17 cellular contexts compared by ENCODE assay signal in the genomic region with DNA sequence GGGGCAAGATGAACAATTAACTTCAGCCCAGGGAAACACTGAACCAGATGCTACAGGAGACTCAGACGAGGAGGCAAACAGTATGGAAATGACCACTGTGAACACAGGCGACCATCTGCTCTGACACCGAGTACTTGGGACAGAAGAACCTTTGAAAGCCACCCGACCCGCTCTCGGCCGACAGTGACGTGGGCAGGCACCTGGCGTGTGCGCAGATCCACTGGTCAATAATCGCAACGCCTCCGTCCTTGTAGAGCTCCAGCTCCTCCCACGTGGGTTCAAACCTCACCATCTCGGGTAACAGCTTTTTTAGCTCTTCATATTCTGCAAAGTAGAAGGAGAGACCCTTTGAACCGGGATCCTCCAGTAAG. TPM values are rescaled to one million over a fixed set of nuclear protein-coding genes. Genes with fewer than 3 reads are reported as not detected.
A peak's percentile ranks its signal among the peaks of the same experiment; 100 is the strongest.
DNase-seq lines count a peak whose midpoint lies in the region; ATAC-seq, FAIRE-seq and TF ChIP-seq lines count a peak whose summit lies in the region.
"Had no signal": no experiment of that assay in that cellular context is flagged by ENCODE, and none has a peak within 500 bp of the region (broad histone marks: within the 10 kb centered on the region; RNA-seq: fewer than 3 reads in every experiment).

No MANE protein-coding gene starts in this region.

- peaks cover 25% of the 10 kb centered on the region for H3K36me3 Mint-ChIP-seq in activated CD4-positive, alpha-beta memory T cell treated with anti-CD3 and anti-CD28 coated beads for 36 hours

- no peaks in the 10 kb centered on the region for H3K9me3 Mint-ChIP-seq in activated CD4-positive, alpha-beta memory T cell treated with anti-CD3 and anti-CD28 coated beads for 36 hours
- H3K9me3 Mint-ChIP-seq: HFFc6; stimulated activated naive CD8-positive, alpha-beta T cell treated with anti-CD3 and anti-CD28 coated beads, Interleukin-15, Interleukin-2, amounts not matched to agents 100 ng/mL and 50 ng/mL, for 24 hours had no signal

- H3K9ac ChIP-seq in kidney (ENCODE audit: low read length in 2 of 2) = no peak overlapping the region

- CTCF ChIA-PET in activated CD4-positive, alpha-beta memory T cell treated with anti-CD3 and anti-CD28 coated beads for 36 hours (lab: Charles Lee) = interaction anchor here (1.0 kb wide), 1 partner anchor 131 kb away, joined by 3 read pairs; no protein-coding TSS in a partner anchor

- no peak overlapping the region for H3K27ac ChIP-seq in kidney (ENCODE audit: low read depth in 2 of 2, low read length in 2 of 2)
- H3K27ac ChIP-seq: adrenal gland, cardiac muscle cell had no signal

- H3K36me3 ChIP-seq in kidney (ENCODE audit: control insufficient read depth in 1 of 2, insufficient read depth in 2 of 2, low read length in 2 of 2) = peaks cover 23 to 54% of the 10 kb centered on the region in 2 donors

- peaks cover 18% of the 10 kb centered on the region for H3K4me1 Mint-ChIP-seq in activated CD4-positive, alpha-beta memory T cell treated with anti-CD3 and anti-CD28 coated beads for 36 hours (ENCODE audit: low read depth)

- ATAC-seq in left cardiac atrium (no peak), GM18498 (IDR thresholded peaks at IDR 0.05; ENCODE audit: unreplicated experiment) (no peak)
- ATAC-seq: left ventricle myocardium superior had no signal

- intact Hi-C loops in cardiac septum (cut with DNase I) = no loop called here
- intact Hi-C loops in left cardiac atrium (cut with DNase I) = no loop called here
- intact Hi-C loops in activated CD4-positive, alpha-beta memory T cell treated with anti-CD3 and anti-CD28 coated beads for 36 hours (cut with micrococcal nuclease) = no loop called here
- intact Hi-C loops in kidney (cut with DNase I) = no loop called here

- peaks cover 0 to 1% of the 10 kb centered on the region in 2 donors for H3K4me1 ChIP-seq in kidney (ENCODE audit: control insufficient read depth in 1 of 2, insufficient read depth in 1 of 2, low read depth in 1 of 2, low read length in 2 of 2)
- H3K4me1 ChIP-seq: adrenal gland had no signal

- DNase-seq in cardiac septum (ENCODE audit: low spot score) (peak; percentile 38), left cardiac atrium (no peak), kidney (peak; percentile 33), NCI-H146 (lab: John Stamatoyannopoulos, UW) (no peak), Ammon's horn (ENCODE audit: low spot score) (no peak)
- DNase-seq in activated CD4-positive, alpha-beta memory T cell treated with anti-CD3 and anti-CD28 coated beads for 36 hours = peak; percentile 6
- DNase-seq: HFFc6; left ventricle myocardium superior; NCI-H2029; NCI-H510A treated with DMSO at 0.1 percent for 48 hours; occipital lobe; SHP77; stimulated activated CD4-positive, alpha-beta T cell treated with anti-CD3 and anti-CD28 coated beads, Interleukin-1b, Interleukin-23, amount 100 ng/mL, for 48 hours had no signal

- H3K9me3 ChIP-seq in kidney (ENCODE audit: control insufficient read depth in 1 of 2, low read length in 2 of 2) = no peaks in the 10 kb centered on the region

- H3K4me3 ChIP-seq in kidney (ENCODE audit: low read length in 2 of 2) = no peak overlapping the region
- H3K4me3 ChIP-seq: adrenal gland, cardiac muscle cell had no signal

- TF ChIP-seq CTCF in kidney (IDR thresholded peaks at IDR 0.05; ENCODE audit: borderline replicate concordance, extremely low read depth, insufficient read depth) = no peak

- H3K27me3 Mint-ChIP-seq in activated CD4-positive, alpha-beta memory T cell treated with anti-CD3 and anti-CD28 coated beads for 36 hours = no peaks in the 10 kb centered on the region
- H3K27me3 Mint-ChIP-seq: stimulated activated naive CD8-positive, alpha-beta T cell treated with anti-CD3 and anti-CD28 coated beads, Interleukin-15, Interleukin-2, amounts not matched to agents 100 ng/mL and 50 ng/mL, for 24 hours had no signal

- H3K27ac Mint-ChIP-seq in activated CD4-positive, alpha-beta memory T cell treated with anti-CD3 and anti-CD28 coated beads for 36 hours = no peak overlapping the region
- H3K27ac Mint-ChIP-seq: HFFc6; stimulated activated naive CD8-positive, alpha-beta T cell treated with anti-CD3 and anti-CD28 coated beads, Interleukin-15, Interleukin-2, amounts not matched to agents 100 ng/mL and 50 ng/mL, for 24 hours had no signal

- no peak overlapping the region for H3K4me3 Mint-ChIP-seq in activated CD4-positive, alpha-beta memory T cell treated with anti-CD3 and anti-CD28 coated beads for 36 hours
- H3K4me3 Mint-ChIP-seq: HFFc6; stimulated activated naive CD8-positive, alpha-beta T cell treated with anti-CD3 and anti-CD28 coated beads, Interleukin-15, Interleukin-2, amounts not matched to agents 100 ng/mL and 50 ng/mL, for 24 hours had no signal

- FAIRE-seq in kidney (lab: Jason Lieb, UNC) = no peak

- POLR2A ChIA-PET in activated CD4-positive, alpha-beta memory T cell treated with anti-CD3 and anti-CD28 coated beads for 36 hours (lab: Charles Lee) = no interaction called here

RNA-seq across cellular contexts. Expression of a gene that starts 20.3 kb away (rescaled TPM):
- 20.1 TPM for total RNA-seq in cardiac septum
- total RNA-seq in left cardiac atrium = 10 to 100 TPM; 18.1 to 20.3 TPM
- total RNA-seq in activated CD4-positive, alpha-beta memory T cell treated with anti-CD3 and anti-CD28 coated beads for 36 hours = 10 to 100 TPM; 14.3 TPM
- total RNA-seq in kidney = 30.2 TPM
- polyA plus RNA-seq in kidney (ENCODE audit: insufficient read depth, low read depth, low replicate concordance) = 18.3 TPM

Comparison
In these comparisons a context has a peak if more than half of its experiments do, and no peak if none do; other contexts are left out.
1. DNase-seq: peak in cardiac septum (single experiment), activated CD4-positive, alpha-beta memory T cell treated with anti-CD3 and anti-CD28 coated beads for 36 hours (single experiment) and kidney (single experiment); none in left cardiac atrium (single experiment), NCI-H146 (single experiment) and Ammon's horn (single experiment).